In genomic region chr20:23641936-23642751, GRCh38 we compare ENCODE assay signal across 9 cellular contexts. TPM values are rescaled to one million over a fixed set of nuclear protein-coding genes. Genes with fewer than 3 reads are reported as not detected.
DNase-seq lines count a peak whose midpoint lies in the region; ATAC-seq and TF ChIP-seq lines count a peak whose summit lies in the region.
"Had no signal": no experiment of that assay in that cellular context is flagged by ENCODE, and none has a peak within 500 bp of the region (broad histone marks: within the 10 kb centered on the region; RNA-seq: fewer than 3 reads in every experiment).

No MANE protein-coding gene starts in this region.

- intact Hi-C loops in left ventricle myocardium inferior (cut with micrococcal nuclease), result no loop called here
- intact Hi-C loops in testis (cut with DNase I; ENCODE audit: low total_unique reads), result no loop called here

- no peak for ATAC-seq in activated CD4-positive, CD25-positive, alpha-beta regulatory T cell treated with anti-CD3 and anti-CD28 coated beads, Interleukin-2, amount 50 U/mL, for 24 hours

- H3K9me3 ChIP-seq in left ventricle myocardium inferior (replicated peaks) (no peaks in the 10 kb centered on the region), testis (no peaks in the 10 kb centered on the region)

- 63 to 70% methylated on average over 12 of the region's 12 CpGs for WGBS in testis, 2 donors

- H3K27me3 ChIP-seq in left ventricle myocardium inferior (ENCODE audit: low read depth) (no peaks in the 10 kb centered on the region), testis (no peaks in the 10 kb centered on the region)

- TF ChIP-seq POLR2A in testis (IDR thresholded peaks at IDR 0.05), result no peak

- H3K4me1 ChIP-seq in left ventricle myocardium inferior (peaks cover 21% of the 10 kb centered on the region), testis (peaks cover 21% of the 10 kb centered on the region)

- H3K4me3 ChIP-seq in left ventricle myocardium inferior (no peak overlapping the region), testis (no peak overlapping the region)

- in situ Hi-C loops in GM13977 (cut with MboI; ENCODE audit: low pct_unique_long_range_greater_than_20kb, low sequenced_read_pairs, unreplicated experiment), result no loop called here

- DNase-seq in HPDE6-E6E7 (ENCODE audit: extremely low spot score) (peak; percentile 92), SW480 (ENCODE audit: low spot score) (peak; percentile 31), left ventricle myocardium inferior (no peak), testis (peak; percentile 45), superior temporal gyrus (ENCODE audit: extremely low spot score) (no peak), GM13977 (ENCODE audit: low spot score) (no peak)
- DNase-seq: activated CD4-positive, alpha-beta T cell treated with anti-CD3 and anti-CD28 coated beads for 4 hours; NCI-H2029 treated with DMSO at 0.1 percent for 48 hours had no signal

- TF ChIP-seq CTCF in left ventricle myocardium inferior (IDR thresholded peaks at IDR 0.05; ENCODE audit: borderline replicate concordance) (no peak), testis (IDR thresholded peaks at IDR 0.05) (no peak), GM13977 (IDR thresholded peaks at IDR 0.05; ENCODE audit: extremely low read depth, insufficient read depth, missing control alignments) (no peak)

- H3K36me3 ChIP-seq in left ventricle myocardium inferior, result no peaks in the 10 kb centered on the region
- H3K36me3 ChIP-seq in testis (ENCODE audit: low read depth, missing control alignments), result no peaks in the 10 kb centered on the region

- H3K27ac ChIP-seq in left ventricle myocardium inferior (replicated peaks) (peak overlapping the region; percentile 49), testis (no peak overlapping the region)

RNA-seq across cellular contexts. Expression of gene CST3, which starts 4.4 kb away (rescaled TPM):
- 576 TPM for total RNA-seq in left ventricle myocardium inferior
- 1,000 to 10,000 TPM; 3,145 to 4,272 TPM for total RNA-seq in testis
- polyA plus RNA-seq in testis (ENCODE audit: insufficient read depth, low read depth, low replicate concordance), result 1,703 TPM

RNA-seq across cellular contexts. Expression of gene CST9, which starts 36.4 kb away (rescaled TPM):
- total RNA-seq in left ventricle myocardium inferior (not detected), testis (under 1 TPM in 1 of 2 donors, not detected in 1; 0.19 TPM)
- not detected for polyA plus RNA-seq in testis (ENCODE audit: insufficient read depth, low read depth, low replicate concordance)

RNA-seq across cellular contexts. Expression of gene CST4, which starts 46.7 kb away (rescaled TPM):
- not detected for total RNA-seq in left ventricle myocardium inferior
- total RNA-seq in testis, result not detected
- not detected for polyA plus RNA-seq in testis (ENCODE audit: insufficient read depth, low read depth, low replicate concordance)

Comparison
In these comparisons a context has a peak if more than half of its experiments do, and no peak if none do; other contexts are left out.
1. DNase-seq: peak in HPDE6-E6E7 (single experiment), SW480 (single experiment) and testis (single experiment); none in left ventricle myocardium inferior (single experiment), superior temporal gyrus (single experiment) and GM13977 (single experiment).